12 cellular contexts compared by ENCODE assay signal in the genomic region with DNA sequence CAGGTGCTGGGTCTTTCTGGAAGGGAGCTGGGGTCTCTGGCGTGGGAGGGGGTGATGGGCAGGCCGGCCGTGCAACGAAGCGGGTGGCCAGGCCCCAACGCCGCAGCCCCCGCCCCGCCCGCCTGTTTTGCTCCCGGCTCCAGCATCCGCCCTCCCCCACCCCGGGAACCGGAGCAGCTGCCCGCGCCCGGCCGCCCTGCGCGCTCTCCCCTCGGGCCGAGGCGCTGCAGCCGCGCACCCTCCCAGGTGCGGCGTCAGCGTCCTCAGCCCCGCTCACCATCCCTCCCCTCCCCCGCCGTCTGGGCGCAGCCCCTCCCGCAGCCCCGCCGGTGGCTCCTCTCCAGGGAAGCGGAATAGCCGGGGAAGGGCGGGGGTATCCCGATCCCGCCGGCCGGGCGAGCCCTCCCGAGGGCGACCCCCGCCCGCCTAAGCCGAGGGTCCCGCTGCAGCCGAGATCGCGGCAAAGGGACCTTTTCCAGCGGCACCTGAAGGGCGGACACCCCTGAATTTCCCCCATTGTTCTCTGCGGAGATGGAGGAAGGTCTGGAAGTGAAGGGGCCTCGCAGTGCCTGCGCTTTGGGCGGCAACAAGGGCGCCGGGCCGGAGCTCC. TPM values are rescaled to one million over a fixed set of nuclear protein-coding genes. Genes with fewer than 3 reads are reported as not detected.
DNase-seq lines count a peak whose midpoint lies in the region; ATAC-seq and TF ChIP-seq lines count a peak whose summit lies in the region.
"Had no signal": no experiment of that assay in that cellular context is flagged by ENCODE, and none has a peak within 500 bp of the region (broad histone marks: within the 10 kb centered on the region; RNA-seq: fewer than 3 reads in every experiment).

No MANE protein-coding gene starts in this region.

- peak overlapping the region; percentile 41 to 81 (median 59); a peak in 19 of 22 replicates for H3K4me2 ChIP-seq in BLaER1 treated with 17β-estradiol and CSF1 and Interleukin-3, amounts not matched to agents 10 nM and 100 nM
- peak overlapping the region; percentile 94 for H3K4me2 ChIP-seq in neuronal stem cell (ENCODE audit: insufficient read depth, low read length, poor library complexity, severe bottlenecking)

- DNase-seq in endothelial cell (ENCODE audit: low spot score) (no peak), neuronal stem cell (ENCODE audit: low spot score) (peak; percentile 37), NCI-H2107 treated with DMSO at 0.1 percent for 48 hours (lab: John Stamatoyannopoulos, UW; ENCODE audit: unreplicated experiment) (no peak), activated gamma-delta T cell treated with Interleukin-2 at 50 U/mL for 16 hours (no peak), brain microvascular endothelial cell (no peak)
- DNase-seq: uterus had no signal

- H3K27me3 ChIP-seq in BLaER1 treated with 17β-estradiol and CSF1 and Interleukin-3, amounts not matched to agents 10 nM and 100 nM = peaks cover 71 to 90% (median 82%) of the 10 kb centered on the region in 11 experiments
- H3K27me3 ChIP-seq in HUES6 (ENCODE audit: control insufficient read depth, insufficient read depth, low read length) (peaks cover 61% of the 10 kb centered on the region), neuronal stem cell (ENCODE audit: control insufficient read depth in 3 of 3, insufficient read depth in 3 of 3, low read depth in 1 of 3, low read length in 3 of 3) (peaks cover 0 to 23% (median 3%) of the 10 kb centered on the region in 3 experiments), brain microvascular endothelial cell (replicated peaks) (peaks cover 56% of the 10 kb centered on the region)

- peak overlapping the region; percentile 81 for H3K4me3 Mint-ChIP-seq in endothelial cell (ENCODE audit: unreplicated experiment)
- no peak overlapping the region for H3K4me3 Mint-ChIP-seq in activated T-helper 17 cell treated with anti-CD3 and anti-CD28 coated beads, Interleukin-2, amount 50 U/mL, for 72 hours

- H3K4me1 ChIP-seq in BLaER1 treated with 17β-estradiol and CSF1 and Interleukin-3, amounts not matched to agents 10 nM and 100 nM = peaks cover 4 to 20% (median 14%) of the 10 kb centered on the region in 10 experiments; a peak in 17 of 20 replicates
- H3K4me1 ChIP-seq in HUES6 (ENCODE audit: control insufficient read depth, insufficient read depth, low read length) = peaks cover 7% of the 10 kb centered on the region
- H3K4me1 ChIP-seq in neuronal stem cell (ENCODE audit: control insufficient read depth in 2 of 2, insufficient read depth in 1 of 2, low read depth in 1 of 2, low read length in 2 of 2) = peaks cover 8% of the 10 kb centered on the region in 2 donors

- peak overlapping the region; percentile 36 for H2BK120ac ChIP-seq in neuronal stem cell (ENCODE audit: low read depth, low read length)

- H3K27me3 Mint-ChIP-seq in endothelial cell (ENCODE audit: unreplicated experiment) = peaks cover 20% of the 10 kb centered on the region
- H3K27me3 Mint-ChIP-seq in activated T-helper 17 cell treated with anti-CD3 and anti-CD28 coated beads, Interleukin-2, amount 50 U/mL, for 72 hours = peaks cover 37% of the 10 kb centered on the region

- TF ChIP-seq CTCF in endothelial cell (IDR thresholded peaks at IDR 0.05; ENCODE audit: unreplicated experiment) = no peak
- no peak for TF ChIP-seq CTCF in brain microvascular endothelial cell (IDR thresholded peaks at IDR 0.05; ENCODE audit: low read depth, low read length, missing control alignments)

- H3K36me3 ChIP-seq in BLaER1 treated with 17β-estradiol and CSF1 and Interleukin-3, amounts not matched to agents 10 nM and 100 nM = peaks cover 0 to 6% (median 0%) of the 10 kb centered on the region in 11 experiments; a peak in 1 of 22 replicates
- H3K36me3 ChIP-seq in HUES6 (ENCODE audit: control insufficient read depth, insufficient read depth, low read length) (peaks cover 8% of the 10 kb centered on the region), neuronal stem cell (replicated peaks in 1 of 2; ENCODE audit: control insufficient read depth in 2 of 2, insufficient read depth in 2 of 2, low read length in 2 of 2) (peaks cover 0 to 6% of the 10 kb centered on the region in 2 donors), brain microvascular endothelial cell (replicated peaks) (no peaks in the 10 kb centered on the region)
- H3K36me3 ChIP-seq: uterus had no signal

- H3K14ac ChIP-seq in neuronal stem cell (ENCODE audit: low read length) = peak overlapping the region; percentile 65

- H2BK12ac ChIP-seq in neuronal stem cell (ENCODE audit: low read length) = no peak overlapping the region

- peak overlapping the region; percentile 48 for H2AK5ac ChIP-seq in neuronal stem cell (ENCODE audit: low read depth, low read length)

- H3K4me3 ChIP-seq in BLaER1 treated with 17β-estradiol and CSF1 and Interleukin-3, amounts not matched to agents 10 nM and 100 nM = peak overlapping the region in 4 of 10 experiments; percentile 16 to 52 (median 30); a peak in 5 of 20 replicates
- H3K4me3 ChIP-seq in HUES6 (ENCODE audit: low read depth, low read length) (peak overlapping the region; percentile 80), neuronal stem cell (ENCODE audit: low read length in 2 of 2) (peak overlapping the region; percentile 76 to 95), brain microvascular endothelial cell (ENCODE audit: low read depth, low read length) (no peak overlapping the region)
- H3K4me3 ChIP-seq: uterus had no signal

- peak overlapping the region; percentile 39 for H2BK15ac ChIP-seq in neuronal stem cell (ENCODE audit: low read length)

- no peaks in the 10 kb centered on the region for H3K9me3 Mint-ChIP-seq in endothelial cell (ENCODE audit: unreplicated experiment)
- no peaks in the 10 kb centered on the region for H3K9me3 Mint-ChIP-seq in activated T-helper 17 cell treated with anti-CD3 and anti-CD28 coated beads, Interleukin-2, amount 50 U/mL, for 72 hours
- H3K9me3 Mint-ChIP-seq: activated T-helper 2 cell treated with anti-CD3 and anti-CD28 coated beads, Interferon-gamma antibody, Interleukin-2, Interleukin-4, amounts not matched to agents 10 μg/mL and 5 μg/mL and 100 μg/mL, durations not matched to agents 14 hours and 24 hours and 36 hours had no signal

- WGBS in neuronal stem cell (ENCODE audit: extremely low coverage in 2 of 2, insufficient read length in 2 of 2, insufficient replicate concordance in 1 of 2), 2 donors = no CpG with 5 or more reads among the region's 61 CpGs

- in situ Hi-C loops in brain microvascular endothelial cell (cut with HindIII; ENCODE audit: low pct_ligation_motif_present, low sequenced_read_pairs) = no loop called here

- no peak overlapping the region for H4K8ac ChIP-seq in neuronal stem cell (ENCODE audit: low read depth, low read length)

- H3K23ac ChIP-seq in neuronal stem cell (ENCODE audit: low read depth, low read length, poor library complexity) = peak overlapping the region; percentile 75

- H2AFZ ChIP-seq in neuronal stem cell (ENCODE audit: low read length) = peak overlapping the region; percentile 97

- H3K27ac Mint-ChIP-seq in endothelial cell (ENCODE audit: unreplicated experiment) = no peak overlapping the region
- H3K27ac Mint-ChIP-seq in activated T-helper 17 cell treated with anti-CD3 and anti-CD28 coated beads, Interleukin-2, amount 50 U/mL, for 72 hours = no peak overlapping the region
- H3K27ac Mint-ChIP-seq: activated T-helper 2 cell treated with anti-CD3 and anti-CD28 coated beads, Interferon-gamma antibody, Interleukin-2, Interleukin-4, amounts not matched to agents 10 μg/mL and 5 μg/mL and 100 μg/mL, durations not matched to agents 14 hours and 24 hours and 36 hours had no signal

- H3K4me1 Mint-ChIP-seq in endothelial cell (ENCODE audit: unreplicated experiment) = peaks cover 14% of the 10 kb centered on the region
- no peaks in the 10 kb centered on the region for H3K4me1 Mint-ChIP-seq in activated T-helper 17 cell treated with anti-CD3 and anti-CD28 coated beads, Interleukin-2, amount 50 U/mL, for 72 hours

- H3K4ac ChIP-seq in neuronal stem cell (ENCODE audit: low read length) = no peak overlapping the region

- no peak for ATAC-seq in activated T-helper 17 cell treated with anti-CD3 and anti-CD28 coated beads, Interleukin-2, amount 50 U/mL, for 72 hours (replicated peaks)

- H4K91ac ChIP-seq in neuronal stem cell (ENCODE audit: low read depth, low read length, poor library complexity) = no peak overlapping the region

- H3K18ac ChIP-seq in neuronal stem cell (ENCODE audit: low read length) = peak overlapping the region; percentile 97

- no peak overlapping the region for H3K27ac ChIP-seq in BLaER1 treated with 17β-estradiol and CSF1 and Interleukin-3, amounts not matched to agents 10 nM and 100 nM
- H3K27ac ChIP-seq in HUES6 (ENCODE audit: low read depth, low read length) = peak overlapping the region; percentile 79; the same call in 1 of the 2 replicates
- peak overlapping the region; percentile 42 for H3K27ac ChIP-seq in neuronal stem cell (replicated peaks; ENCODE audit: low read length)
- H3K27ac ChIP-seq in brain microvascular endothelial cell = no peak overlapping the region
- H3K27ac ChIP-seq: uterus had no signal

- H3K9ac ChIP-seq in BLaER1 treated with 17β-estradiol and CSF1 and Interleukin-3, amounts not matched to agents 10 nM and 100 nM = no peak overlapping the region
- H3K9ac ChIP-seq in HUES6 (ENCODE audit: low read length) (peak overlapping the region; percentile 84), neuronal stem cell (ENCODE audit: low read depth, low read length, poor library complexity) (peak overlapping the region; percentile 89)

- H3K79me1 ChIP-seq in neuronal stem cell (ENCODE audit: low read depth, low read length) = peaks cover 30% of the 10 kb centered on the region

- peaks cover 22 to 31% (median 27%) of the 10 kb centered on the region in 11 experiments for H3K9me3 ChIP-seq in BLaER1 treated with 17β-estradiol and CSF1 and Interleukin-3, amounts not matched to agents 10 nM and 100 nM (replicated peaks in 1 of 11)
- 0 out of 2 replicates have a peak, but pooled peaks cover 3% of the 10 kb centered on the region for H3K9me3 ChIP-seq in HUES6 (ENCODE audit: control insufficient read depth, insufficient read depth, low read depth, low read length)
- peaks cover 7 to 12% of the 10 kb centered on the region in 2 donors for H3K9me3 ChIP-seq in neuronal stem cell (replicated peaks in 1 of 2; ENCODE audit: control insufficient read depth in 2 of 2, insufficient read depth in 1 of 2, low read depth in 1 of 2, low read length in 2 of 2)
- H3K9me3 ChIP-seq: uterus had no signal

- H3K36me3 Mint-ChIP-seq in endothelial cell (ENCODE audit: low read depth, unreplicated experiment) = no peaks in the 10 kb centered on the region
- H3K36me3 Mint-ChIP-seq in activated T-helper 17 cell treated with anti-CD3 and anti-CD28 coated beads, Interleukin-2, amount 50 U/mL, for 72 hours (ENCODE audit: low read depth) = no peaks in the 10 kb centered on the region

- H2BK5ac ChIP-seq in neuronal stem cell (ENCODE audit: low read length) = peak overlapping the region; percentile 58

- H4K20me1 ChIP-seq in BLaER1 treated with 17β-estradiol and CSF1 and Interleukin-3, amounts not matched to agents 10 nM and 100 nM = peaks cover 0 to 33% (median 14%) of the 10 kb centered on the region in 11 experiments; a peak in 14 of 22 replicates

RNA-seq across cellular contexts. Expression of a gene that starts 0.5 kb away (rescaled TPM):
- total RNA-seq in endothelial cell (ENCODE audit: unreplicated experiment) = 52.2 TPM
- polyA plus RNA-seq in neuronal stem cell (2013, experiment 1 of 2) = 32.5 TPM
- 33.9 TPM for polyA plus RNA-seq in neuronal stem cell (2013, experiment 2 of 2)
- 1 to 10 TPM in 1 of 2 donors, under 1 TPM in 1; 0.37 to 1.1 TPM for total RNA-seq in activated T-helper 17 cell treated with anti-CD3 and anti-CD28 coated beads, Interleukin-2, amount 50 U/mL, for 72 hours

RNA-seq across cellular contexts. Expression of a gene that starts 49.1 kb away (rescaled TPM):
- not detected for total RNA-seq in endothelial cell (ENCODE audit: unreplicated experiment)
- polyA plus RNA-seq in neuronal stem cell (2013, experiment 1 of 2) = not detected
- not detected for polyA plus RNA-seq in neuronal stem cell (2013, experiment 2 of 2)
- not detected for total RNA-seq in activated T-helper 17 cell treated with anti-CD3 and anti-CD28 coated beads, Interleukin-2, amount 50 U/mL, for 72 hours
- total RNA-seq: activated T-helper 2 cell treated with anti-CD3 and anti-CD28 coated beads, Interferon-gamma antibody, Interleukin-2, Interleukin-4, amounts not matched to agents 10 μg/mL and 5 μg/mL and 100 μg/mL, durations not matched to agents 14 hours and 24 hours and 36 hours; HT1080; skeletal muscle tissue; uterus had no signal

Comparison
In these comparisons a context has a peak if more than half of its experiments do, and no peak if none do; other contexts are left out.
1. H3K27ac ChIP-seq: peak in HUES6 (single experiment) and neuronal stem cell (single experiment); none in BLaER1 treated with 17β-estradiol and CSF1 and Interleukin-3, amounts not matched to agents 10 nM and 100 nM (0 of 11) and brain microvascular endothelial cell (single experiment).
2. H3K9ac ChIP-seq: peak in HUES6 (single experiment) and neuronal stem cell (single experiment); none in BLaER1 treated with 17β-estradiol and CSF1 and Interleukin-3, amounts not matched to agents 10 nM and 100 nM (0 of 11).
3. RNA of a gene that starts 0.5 kb away (total RNA-seq): 52.2 TPM in endothelial cell (single experiment); 0.37 to 1.1 TPM in activated T-helper 17 cell treated with anti-CD3 and anti-CD28 coated beads, Interleukin-2, amount 50 U/mL, for 72 hours; every median in the first group is over 10 times any median in the second.